Comparison of ENCODE assay signal across 8 cellular contexts in the genomic region with DNA sequence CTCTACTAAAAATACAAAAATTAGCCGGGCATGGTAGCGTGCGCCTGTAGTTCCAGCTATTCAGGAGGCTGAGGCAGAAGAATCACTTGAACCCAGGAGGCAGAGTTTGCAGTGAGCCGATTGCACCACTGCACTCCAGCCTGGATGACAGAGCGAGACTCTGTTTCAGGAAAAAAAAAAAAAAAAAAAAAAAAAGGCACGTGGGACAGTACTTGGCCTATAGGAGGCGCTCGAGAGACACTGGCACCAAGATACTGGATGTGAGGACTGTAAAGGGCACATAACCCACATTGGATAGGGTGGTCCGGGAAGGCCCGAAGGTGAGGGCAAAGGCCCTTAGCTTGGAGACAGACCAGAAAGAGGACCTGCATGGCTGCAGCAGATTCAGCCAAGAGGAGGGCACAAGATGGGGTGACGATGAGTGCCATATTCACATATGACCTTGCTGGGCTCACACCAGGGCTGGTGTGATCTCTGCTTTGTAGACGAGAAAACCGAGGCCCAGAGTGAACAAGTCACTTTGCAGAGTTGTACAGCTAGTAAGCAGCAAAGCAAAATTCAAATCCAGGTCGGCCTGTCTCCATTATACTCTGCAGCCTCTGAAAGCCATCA.
DNase-seq lines count a peak whose midpoint lies in the region; ATAC-seq and TF ChIP-seq lines count a peak whose summit lies in the region.

No MANE protein-coding gene starts in this region.

- no peaks in the 10 kb centered on the region for H3K4me1 ChIP-seq in Loucy (ENCODE audit: insufficient read depth, low read length, poor library complexity, severe bottlenecking)

- no peaks in the 10 kb centered on the region for H4K20me1 ChIP-seq in Loucy (ENCODE audit: insufficient read depth, low read length, poor library complexity, severe bottlenecking)

- no peak overlapping the region for H3K9ac ChIP-seq in Loucy (ENCODE audit: low read depth, low read length, poor library complexity, severe bottlenecking)

- no peaks in the 10 kb centered on the region for H3K36me3 ChIP-seq in Loucy (ENCODE audit: insufficient read depth, low read length)

- H3K9me3 ChIP-seq in Loucy (ENCODE audit: insufficient read depth, low read depth, low read length), result no peaks in the 10 kb centered on the region

- H3K9me2 ChIP-seq in Loucy (replicated peaks; ENCODE audit: low read depth, low read length), result no peaks in the 10 kb centered on the region

- H3K27me3 ChIP-seq in Loucy (ENCODE audit: insufficient read depth, low read length, poor library complexity, severe bottlenecking), result no peaks in the 10 kb centered on the region

- no peaks in the 10 kb centered on the region for H3K79me2 ChIP-seq in Loucy (ENCODE audit: insufficient read depth, low read length)

- DNase-seq in activated CD8-positive, alpha-beta memory T cell treated with anti-CD3 and anti-CD28 coated beads, Interleukin-2, amount 50 U/mL, for 48 hours, result peak; percentile 58
- no peak for DNase-seq in activated CD8-positive, alpha-beta memory T cell treated with anti-CD3 and anti-CD28 coated beads for 24 hours
- peak; percentile 49 to 51 for DNase-seq in activated T-cell treated with anti-CD3 and anti-CD28 coated beads, Interleukin-2, amount 50 U/mL, for 48 hours
- peak; percentile 76 for DNase-seq in iPS-NIHi7 (ENCODE audit: extremely low spot score)
- DNase-seq in stromal cell of bone marrow (ENCODE audit: low read depth), result peak; percentile 19

- H3K4me2 ChIP-seq in Loucy (ENCODE audit: low read depth, low read length, poor library complexity, severe bottlenecking), result no peak overlapping the region

- ATAC-seq in GM21423 (IDR thresholded peaks at IDR 0.05; ENCODE audit: unreplicated experiment) (no peak), HG03159 (IDR thresholded peaks at IDR 0.05; ENCODE audit: unreplicated experiment) (no peak)

- TF ChIP-seq CTCF in Loucy (conservative IDR thresholded peaks at IDR 0.05; ENCODE audit: low read length), result peak; percentile 69

- no peak overlapping the region for H2AFZ ChIP-seq in Loucy (ENCODE audit: low read length)

- H3F3A ChIP-seq in Loucy (ENCODE audit: low read depth), result no peaks in the 10 kb centered on the region

- H3K4me3 ChIP-seq in Loucy (ENCODE audit: low read length, poor library complexity, severe bottlenecking), result no peak overlapping the region
